9 cellular contexts compared by ENCODE assay signal in genomic region chr7:102875700-102876192, GRCh38. TPM values are rescaled to one million over a fixed set of nuclear protein-coding genes. Genes with fewer than 3 reads are reported as not detected.
DNase-seq lines count a peak whose midpoint lies in the region; ATAC-seq lines count a peak whose summit lies in the region.
"Had no signal": no experiment of that assay in that cellular context is flagged by ENCODE, and none has a peak within 500 bp of the region (broad histone marks: within the 10 kb centered on the region; RNA-seq: fewer than 3 reads in every experiment).

No MANE protein-coding gene starts in this region.

- H3K9me3 Mint-ChIP-seq in activated naive CD8-positive, alpha-beta T cell treated with anti-CD3 and anti-CD28 coated beads for 36 hours: no peaks in the 10 kb centered on the region
- H3K9me3 Mint-ChIP-seq: dendritic cell treated with granulocyte-macrophage colony-stimulating factor and Interleukin-4, amounts not matched to agents 40 ng/mL and 50 ng/mL, for 4 days had no signal

- peak; percentile 12 for DNase-seq in 8988T
- DNase-seq in HT-29 (ENCODE audit: low spot score): peak; percentile 88
- peak; percentile 30 for DNase-seq in activated naive CD8-positive, alpha-beta T cell treated with anti-CD3 and anti-CD28 coated beads for 36 hours
- DNase-seq in lung microvascular endothelial cell (ENCODE audit: low read depth in 2 of 2): peak; percentile 28 to 99
- no peak for DNase-seq in NCI-H1436 (lab: John Stamatoyannopoulos, UW)
- no peak for DNase-seq in UCSD-AML1 (lab: John Stamatoyannopoulos, UW; ENCODE audit: unreplicated experiment)

- no peak overlapping the region for H3K27ac Mint-ChIP-seq in activated naive CD8-positive, alpha-beta T cell treated with anti-CD3 and anti-CD28 coated beads for 36 hours
- H3K27ac Mint-ChIP-seq: dendritic cell treated with granulocyte-macrophage colony-stimulating factor and Interleukin-4, amounts not matched to agents 40 ng/mL and 50 ng/mL, for 4 days had no signal

- no peak for ATAC-seq in HG03025 (IDR thresholded peaks at IDR 0.05; ENCODE audit: low FRiP score, unreplicated experiment)
- ATAC-seq in HG03460 (IDR thresholded peaks at IDR 0.05; ENCODE audit: unreplicated experiment): no peak

- H3K36me3 Mint-ChIP-seq in activated naive CD8-positive, alpha-beta T cell treated with anti-CD3 and anti-CD28 coated beads for 36 hours: no peaks in the 10 kb centered on the region

- peaks cover 13% of the 10 kb centered on the region for H3K4me1 Mint-ChIP-seq in activated naive CD8-positive, alpha-beta T cell treated with anti-CD3 and anti-CD28 coated beads for 36 hours

- no peaks in the 10 kb centered on the region for H3K27me3 Mint-ChIP-seq in activated naive CD8-positive, alpha-beta T cell treated with anti-CD3 and anti-CD28 coated beads for 36 hours
- H3K27me3 Mint-ChIP-seq: dendritic cell treated with granulocyte-macrophage colony-stimulating factor and Interleukin-4, amounts not matched to agents 40 ng/mL and 50 ng/mL, for 4 days had no signal

- no peak overlapping the region for H3K4me3 Mint-ChIP-seq in activated naive CD8-positive, alpha-beta T cell treated with anti-CD3 and anti-CD28 coated beads for 36 hours
- H3K4me3 Mint-ChIP-seq: dendritic cell treated with granulocyte-macrophage colony-stimulating factor and Interleukin-4, amounts not matched to agents 40 ng/mL and 50 ng/mL, for 4 days had no signal

RNA-seq across cellular contexts. Expression of gene LRRC17, which starts 37.1 kb away (rescaled TPM):
- not detected in 2 replicates for total RNA-seq in HT-29 (2014; rRNA removed; shearing (Covaris generic))
- not detected for total RNA-seq in activated naive CD8-positive, alpha-beta T cell treated with anti-CD3 and anti-CD28 coated beads for 36 hours
- 0.20 and 2.0 TPM in 2 replicates for total RNA-seq in lung microvascular endothelial cell

Comparison
In these comparisons a context has a peak if more than half of its experiments do, and no peak if none do; other contexts are left out.
1. DNase-seq: peak in 8988T (single experiment), HT-29 (single experiment), activated naive CD8-positive, alpha-beta T cell treated with anti-CD3 and anti-CD28 coated beads for 36 hours (single experiment) and lung microvascular endothelial cell (2 of 2); none in NCI-H1436 (single experiment) and UCSD-AML1 (single experiment).